In genomic region chr5:40383719-40384651, GRCh38 we compare ENCODE assay signal across 8 cellular contexts.
DNase-seq lines count a peak whose midpoint lies in the region; ATAC-seq, FAIRE-seq and TF ChIP-seq lines count a peak whose summit lies in the region.

No MANE protein-coding gene starts in this region.

- POLR2A ChIA-PET in activated CD4-positive, alpha-beta memory T cell treated with anti-CD3 and anti-CD28 coated beads for 36 hours (lab: Charles Lee), result interaction anchor here (0.8 to 3.7 kb wide), 16 partner anchors 18 to 305 kb away, joined by 3 to 39 read pairs (median 6); partner anchors contain the start of gene PTGER4

- peak; percentile 40 for ATAC-seq in HG02852 (IDR thresholded peaks at IDR 0.05; ENCODE audit: unreplicated experiment)
- peak in 1 of 2 donors; percentile 33 for ATAC-seq in lower lobe of right lung

- peak; percentile 69 for FAIRE-seq in GM12891 (lab: Jason Lieb, UNC)

- H3K9me3 ChIP-seq in lower lobe of right lung, result no peaks in the 10 kb centered on the region
- H3K9me3 ChIP-seq in adrenal gland (replicated peaks in 1 of 3), result no peaks in the 10 kb centered on the region

- H3K4me3 ChIP-seq in lower lobe of right lung (no peak overlapping the region), adrenal gland (no peak overlapping the region)

- CTCF ChIA-PET in activated CD4-positive, alpha-beta memory T cell treated with anti-CD3 and anti-CD28 coated beads for 36 hours (lab: Charles Lee), result interaction anchor here (0.9 to 2.5 kb wide), 8 partner anchors 19 to 435 kb away, joined by 4 to 12 read pairs (median 5); no protein-coding TSS in a partner anchor

- peaks cover 10% of the 10 kb centered on the region for H3K9me3 Mint-ChIP-seq in activated CD4-positive, alpha-beta memory T cell treated with anti-CD3 and anti-CD28 coated beads for 36 hours

- H3K4me3 Mint-ChIP-seq in activated CD4-positive, alpha-beta memory T cell treated with anti-CD3 and anti-CD28 coated beads for 36 hours, result peak overlapping the region; percentile 40

- TF ChIP-seq CTCF in lower lobe of right lung (IDR thresholded peaks at IDR 0.05), result no peak
- TF ChIP-seq CTCF in adrenal gland (IDR thresholded peaks at IDR 0.05), result no peak

- H3K27ac ChIP-seq in lower lobe of right lung (peak overlapping the region; percentile 14), adrenal gland (no peak overlapping the region)

- H3K36me3 Mint-ChIP-seq in activated CD4-positive, alpha-beta memory T cell treated with anti-CD3 and anti-CD28 coated beads for 36 hours, result peaks cover 12% of the 10 kb centered on the region

- H3K36me3 ChIP-seq in lower lobe of right lung (no peaks in the 10 kb centered on the region), adrenal gland (replicated peaks in 1 of 2) (no peaks in the 10 kb centered on the region)

- TF ChIP-seq POLR2A in GM12891 (IDR thresholded peaks at IDR 0.05; ENCODE audit: low read depth, low read length), result no peak
- no peak for TF ChIP-seq POLR2A in adrenal gland (IDR thresholded peaks at IDR 0.05)

- DNase-seq in GM12891 (ENCODE audit: insufficient read length, low spot score), result no peak
- peak; percentile 46 for DNase-seq in activated CD4-positive, alpha-beta memory T cell treated with anti-CD3 and anti-CD28 coated beads for 36 hours
- no peak for DNase-seq in lower lobe of right lung
- DNase-seq in midbrain (lab: John Stamatoyannopoulos, UW), result no peak
- DNase-seq in adrenal gland, result no peak
- no peak for DNase-seq in NCI-H146 (lab: John Stamatoyannopoulos, UW)
- DNase-seq in NCI-H2081 (lab: John Stamatoyannopoulos, UW), result no peak

- no peaks in the 10 kb centered on the region for H3K27me3 ChIP-seq in lower lobe of right lung (ENCODE audit: low read depth)
- no peaks in the 10 kb centered on the region for H3K27me3 ChIP-seq in adrenal gland

- 65 to 67% (median 66%) methylated on average over 3 of the region's 3 CpGs for WGBS in adrenal gland, 4 donors

- H3K27me3 Mint-ChIP-seq in activated CD4-positive, alpha-beta memory T cell treated with anti-CD3 and anti-CD28 coated beads for 36 hours, result no peaks in the 10 kb centered on the region

- intact Hi-C loops in activated CD4-positive, alpha-beta memory T cell treated with anti-CD3 and anti-CD28 coated beads for 36 hours (cut with micrococcal nuclease), result loop anchor here (1.0 to 10.0 kb wide), 18 partner anchors 22 to 669 kb away; partner anchors contain the start of genes PTGER4 and RPL37
- intact Hi-C loops in lower lobe of right lung (cut with DNase I), result no loop called here
- intact Hi-C loops in adrenal gland (cut with DNase I), result no loop called here

- peaks cover 31% of the 10 kb centered on the region for H3K4me1 ChIP-seq in lower lobe of right lung
- H3K4me1 ChIP-seq in adrenal gland (replicated peaks in 1 of 2), result peaks cover 0 to 13% of the 10 kb centered on the region in 2 donors

- H3K27ac Mint-ChIP-seq in activated CD4-positive, alpha-beta memory T cell treated with anti-CD3 and anti-CD28 coated beads for 36 hours, result peak overlapping the region; percentile 87

- peaks cover 86% of the 10 kb centered on the region for H3K4me1 Mint-ChIP-seq in activated CD4-positive, alpha-beta memory T cell treated with anti-CD3 and anti-CD28 coated beads for 36 hours (ENCODE audit: low read depth)

TF ChIP-seq in GM12891, 5 proteins besides CTCF, POLR2A, EP300 and RAD21:
- TF ChIP-seq POLR2AphosphoS5 (IDR thresholded peaks at IDR 0.05; ENCODE audit: low read depth, low read length) (no peak), SPI1 (IDR thresholded peaks at IDR 0.05; ENCODE audit: low read depth, low read length) (no peak), PAX5 (IDR thresholded peaks at IDR 0.05; ENCODE audit: insufficient read depth, low read length, severe bottlenecking) (no peak), TAF1 (IDR thresholded peaks at IDR 0.05; ENCODE audit: low read depth, low read length) (no peak), POU2F2 (IDR thresholded peaks at IDR 0.05; ENCODE audit: low read depth, low read length) (no peak)
